In the genomic region with DNA sequence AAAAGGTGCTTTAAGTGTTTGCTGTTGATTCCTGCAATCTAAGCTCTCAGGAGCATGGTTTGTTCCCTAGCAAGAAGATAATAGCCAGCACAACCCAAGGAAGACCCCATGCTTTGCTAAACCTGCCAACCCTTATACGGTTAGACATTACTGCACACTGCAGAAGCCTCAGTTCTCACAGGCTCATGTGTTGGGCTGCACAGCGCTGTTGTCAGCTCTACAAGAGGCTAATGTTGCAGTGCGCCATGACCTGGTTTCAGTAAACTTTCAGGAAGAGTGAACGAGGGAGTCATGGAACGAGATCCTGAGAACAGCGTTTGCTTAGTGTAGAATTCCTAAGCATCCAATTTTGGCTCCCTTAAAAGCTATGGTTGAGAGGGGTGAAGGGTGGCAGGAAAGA, we compare ENCODE assay signal across 8 cellular contexts.
DNase-seq lines count a peak whose midpoint lies in the region; ATAC-seq, FAIRE-seq and TF ChIP-seq lines count a peak whose summit lies in the region.

No MANE protein-coding gene starts in this region.

- DNase-seq in small intestine (no peak), SW 1271 (lab: John Stamatoyannopoulos, UW) (no peak)

- H3K4me3 ChIP-seq in Loucy (ENCODE audit: low read length, poor library complexity, severe bottlenecking), result peak overlapping the region; percentile 68
- H3K4me3 ChIP-seq in duodenal mucosa (ENCODE audit: low read depth in 1 of 2, low read length in 2 of 2), result no peak overlapping the region
- no peak overlapping the region for H3K4me3 ChIP-seq in small intestine (ENCODE audit: low read depth in 1 of 2, low read length in 2 of 2)

- no peaks in the 10 kb centered on the region for H3K36me3 ChIP-seq in Loucy (ENCODE audit: insufficient read depth, low read length)
- no peaks in the 10 kb centered on the region for H3K36me3 ChIP-seq in duodenal mucosa (ENCODE audit: control insufficient read depth in 1 of 2, insufficient read depth in 2 of 2, low read length in 2 of 2)
- H3K36me3 ChIP-seq in small intestine (ENCODE audit: control insufficient read depth in 2 of 2, insufficient read depth in 2 of 2, low read length in 2 of 2), result no peaks in the 10 kb centered on the region

- peak; percentile 1 for ATAC-seq in GM19467 (IDR thresholded peaks at IDR 0.05; ENCODE audit: unreplicated experiment)
- no peak for ATAC-seq in GM18858 (IDR thresholded peaks at IDR 0.05; ENCODE audit: unreplicated experiment)
- no peak for ATAC-seq in HG02763 (IDR thresholded peaks at IDR 0.05; ENCODE audit: unreplicated experiment)
- ATAC-seq in GM19035 (IDR thresholded peaks at IDR 0.05; ENCODE audit: unreplicated experiment), result no peak

- H3K27ac ChIP-seq in duodenal mucosa (ENCODE audit: low read depth, low read length), result peak overlapping the region; percentile 44
- H3K27ac ChIP-seq in small intestine (ENCODE audit: low read depth in 1 of 2, low read length in 1 of 2), result peak overlapping the region; percentile 57 to 90

- TF ChIP-seq CTCF in Loucy (conservative IDR thresholded peaks at IDR 0.05; ENCODE audit: low read length), result no peak

- H4K20me1 ChIP-seq in Loucy (ENCODE audit: insufficient read depth, low read length, poor library complexity, severe bottlenecking), result no peaks in the 10 kb centered on the region

- H3K27me3 ChIP-seq in Loucy (ENCODE audit: insufficient read depth, low read length, poor library complexity, severe bottlenecking) (no peaks in the 10 kb centered on the region), duodenal mucosa (ENCODE audit: control insufficient read depth in 1 of 2, insufficient read depth in 2 of 2, low read length in 2 of 2) (no peaks in the 10 kb centered on the region), small intestine (ENCODE audit: control insufficient read depth in 2 of 2, insufficient read depth in 2 of 2, low read length in 2 of 2) (no peaks in the 10 kb centered on the region)

- H3F3A ChIP-seq in Loucy (ENCODE audit: low read depth), result no peaks in the 10 kb centered on the region

- H3K9ac ChIP-seq in Loucy (ENCODE audit: low read depth, low read length, poor library complexity, severe bottlenecking) (peak overlapping the region; percentile 48), duodenal mucosa (ENCODE audit: low read depth in 1 of 2, low read length in 2 of 2) (peak overlapping the region in 1 of 2 donors; percentile 0)

- H3K4me1 ChIP-seq in Loucy (ENCODE audit: insufficient read depth, low read length, poor library complexity, severe bottlenecking), result peaks cover 25% of the 10 kb centered on the region
- peaks cover 12 to 35% of the 10 kb centered on the region in 2 donors for H3K4me1 ChIP-seq in duodenal mucosa (ENCODE audit: control insufficient read depth in 1 of 2, insufficient read depth in 2 of 2, low read length in 2 of 2)
- peaks cover 1 to 15% of the 10 kb centered on the region in 2 donors for H3K4me1 ChIP-seq in small intestine (ENCODE audit: control insufficient read depth in 2 of 2, insufficient read depth in 1 of 2, low read depth in 1 of 2, low read length in 1 of 2)

- WGBS in small intestine, 3 donors, result 90 to 93% (median 90%) methylated on average over 6 of the region's 6 CpGs

- H3K9me3 ChIP-seq in Loucy (ENCODE audit: insufficient read depth, low read depth, low read length), result no peaks in the 10 kb centered on the region
- H3K9me3 ChIP-seq in duodenal mucosa (ENCODE audit: control insufficient read depth in 1 of 2, low read length in 2 of 2), result no peaks in the 10 kb centered on the region
- no peaks in the 10 kb centered on the region for H3K9me3 ChIP-seq in small intestine (ENCODE audit: control insufficient read depth, low read depth)

- H3K9me2 ChIP-seq in Loucy (replicated peaks; ENCODE audit: low read depth, low read length), result no peaks in the 10 kb centered on the region

- no peaks in the 10 kb centered on the region for H3K79me2 ChIP-seq in Loucy (ENCODE audit: insufficient read depth, low read length)

- peak overlapping the region; percentile 84 for H3K4me2 ChIP-seq in Loucy (ENCODE audit: low read depth, low read length, poor library complexity, severe bottlenecking)

- no peak for FAIRE-seq in small intestine (lab: Jason Lieb, UNC)

- H2AFZ ChIP-seq in Loucy (ENCODE audit: low read length), result peak overlapping the region; percentile 48; the same call in 1 of the 2 replicates
